ENCODE assay signal across 1 cellular context in genomic region chr3:171457263-171458055, GRCh38.
TF ChIP-seq lines count a peak whose summit lies in the region.

No MANE protein-coding gene starts in this region.

TF ChIP-seq in SK-N-SH, 30 proteins besides CTCF, POLR2A, EP300 and RAD21 (continued from another document):
- no peak for TF ChIP-seq ZBTB33 (IDR thresholded peaks at IDR 0.05; ENCODE audit: borderline replicate concordance, low read depth)
